ENCODE assay signal across 9 cellular contexts in genomic region chr13:38429916-38430315, GRCh38.
"Had no signal": no experiment of that assay in that cellular context is flagged by ENCODE, and none has a peak within 500 bp of the region (broad histone marks: within the 10 kb centered on the region; RNA-seq: fewer than 3 reads in every experiment).

No MANE protein-coding gene starts in this region.

- H3K27ac Mint-ChIP-seq: HFFc6, IgD-negative memory B cell had no signal

- H3K9me3 Mint-ChIP-seq: HFFc6, IgD-negative memory B cell had no signal

- H3K36me3 Mint-ChIP-seq: IgD-negative memory B cell had no signal

- H3K4me1 Mint-ChIP-seq: IgD-negative memory B cell had no signal

- H3K9me3 ChIP-seq: HAP-1 had no signal

- DNase-seq: GOT3, H7, HFFc6, KBM-7 had no signal

- FAIRE-seq: HepG2 had no signal

- H3K4me3 ChIP-seq: HAP-1 had no signal

- H3K4me3 Mint-ChIP-seq: HFFc6, IgD-negative memory B cell had no signal

- H3K27ac ChIP-seq: HL-60 had no signal

- ATAC-seq: HCT116, HepG2 had no signal

- H3K36me3 ChIP-seq: HAP-1 had no signal
